In the genomic region with DNA sequence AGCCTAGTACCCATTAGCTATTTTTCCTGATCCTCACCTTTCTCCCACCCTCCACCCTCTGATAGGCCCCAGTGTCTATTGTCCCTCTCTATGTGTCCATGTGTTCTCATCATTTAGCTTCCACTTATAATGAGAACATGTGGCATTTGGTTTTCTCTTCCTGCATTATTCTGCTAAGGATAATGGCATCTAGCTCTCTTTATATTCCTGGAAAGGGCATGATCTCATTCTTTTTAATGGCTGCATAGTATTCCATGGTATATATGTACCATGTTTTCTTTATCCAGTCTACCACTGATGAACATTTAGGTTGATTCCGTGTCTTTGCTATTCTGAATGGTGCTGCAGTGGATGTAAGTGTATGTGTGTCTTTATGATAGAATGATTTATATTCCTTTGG, we compare ENCODE assay signal across 29 cellular contexts.
"Had no signal": no experiment of that assay in that cellular context is flagged by ENCODE, and none has a peak within 500 bp of the region (broad histone marks: within the 10 kb centered on the region; RNA-seq: fewer than 3 reads in every experiment).

No MANE protein-coding gene starts in this region.

- DNase-seq: stimulated activated CD4-positive, alpha-beta T cell treated with anti-CD3 and anti-CD28 coated beads, Interleukin-2, amount 100 ng/mL, for 48 hours; stimulated activated CD4-positive, alpha-beta T cell treated with anti-CD3 and anti-CD28 coated beads, Interleukin-4, amount 100 ng/mL, for 1 hour; stimulated activated CD4-positive, alpha-beta T cell treated with anti-CD3 and anti-CD28 coated beads, Interleukin-4, amount 100 ng/mL, for 24 hours; stimulated activated CD4-positive, alpha-beta T cell treated with anti-CD3 and anti-CD28 coated beads, Interleukin-4, amount 100 ng/mL, for 4 hours; stimulated activated CD8-positive, alpha-beta memory T cell treated with anti-CD3 and anti-CD28 coated beads, Interleukin-4, amount 100 ng/mL, for 48 hours; stimulated activated naive B cell treated with anti-CD40 and anti-IgM and Interleukin-4, amounts not matched to agents 10 μg/mL and 1 μg/mL and 100 μg/mL, for 72 hours; stimulated activated naive CD4-positive, alpha-beta T cell; stimulated activated naive CD4-positive, alpha-beta T cell treated with Interleukin-2 at 50 U/mL for 16 hours; stimulated activated naive CD8-positive, alpha-beta T cell treated with anti-CD3 and anti-CD28 coated beads, Interleukin-15, amount 100 ng/mL, for 72 hours; stimulated activated naive CD8-positive, alpha-beta T cell treated with anti-CD3 and anti-CD28 coated beads, Interleukin-15, Interleukin-2, amounts not matched to agents 100 U/mL and 50 U/mL, for 24 hours; stomach; substantia nigra; testis; thyroid gland; tibial artery; transverse colon; trophoblast cell; upper lobe of left lung; upper lobe of right lung; uterus had no signal

- H3K4me3 ChIP-seq: stomach, suprapubic skin, testis, thoracic aorta, thyroid gland, tibial artery, tibial nerve, transverse colon, upper lobe of left lung, upper lobe of right lung, uterus, vagina had no signal

- FAIRE-seq: urothelium cell line had no signal

- H3K36me3 Mint-ChIP-seq: stimulated activated effector memory CD8-positive, alpha-beta T cell treated with anti-CD3 and anti-CD28 coated beads, Interleukin-12 subunit alpha, Interleukin-12 subunit beta, amount 100 ng/mL, for 72 hours; stimulated activated memory B cell treated with anti-CD40 and anti-IgM and Interleukin-4, amounts not matched to agents 10 μg/mL and 1 μg/mL and 100 μg/mL, for 72 hours; stimulated activated naive B cell treated with anti-CD40 and anti-IgM and Interleukin-4, amounts not matched to agents 10 μg/mL and 1 μg/mL and 100 μg/mL, for 72 hours; type B pancreatic cell had no signal

- H3K27ac ChIP-seq: stomach, suprapubic skin, testis, thoracic aorta, thyroid gland, tibial artery, tibial nerve, transverse colon, upper lobe of left lung, upper lobe of right lung, uterus, vagina had no signal

- H3K9me3 Mint-ChIP-seq: stimulated activated naive B cell treated with anti-CD40 and anti-IgM and Interleukin-4, amounts not matched to agents 10 μg/mL and 1 μg/mL and 100 μg/mL, for 72 hours had no signal

- H3K4me1 Mint-ChIP-seq: stimulated activated effector memory CD8-positive, alpha-beta T cell treated with anti-CD3 and anti-CD28 coated beads, Interleukin-12 subunit alpha, Interleukin-12 subunit beta, amount 100 ng/mL, for 72 hours; stimulated activated memory B cell treated with anti-CD40 and anti-IgM and Interleukin-4, amounts not matched to agents 10 μg/mL and 1 μg/mL and 100 μg/mL, for 72 hours; stimulated activated naive B cell treated with anti-CD40 and anti-IgM and Interleukin-4, amounts not matched to agents 10 μg/mL and 1 μg/mL and 100 μg/mL, for 72 hours; stimulated activated naive CD8-positive, alpha-beta T cell treated with anti-CD3 and anti-CD28 coated beads, Interleukin-15, amount 100 ng/mL, for 72 hours had no signal

- H3K4me3 Mint-ChIP-seq: stimulated activated effector memory CD8-positive, alpha-beta T cell treated with anti-CD3 and anti-CD28 coated beads, Interleukin-12 subunit alpha, Interleukin-12 subunit beta, amount 100 ng/mL, for 72 hours; stimulated activated memory B cell treated with anti-CD40 and anti-IgM and Interleukin-4, amounts not matched to agents 10 μg/mL and 1 μg/mL and 100 μg/mL, for 72 hours; stimulated activated naive B cell treated with anti-CD40 and anti-IgM and Interleukin-4, amounts not matched to agents 10 μg/mL and 1 μg/mL and 100 μg/mL, for 72 hours; stimulated activated naive CD8-positive, alpha-beta T cell treated with anti-CD3 and anti-CD28 coated beads, Interleukin-15, amount 100 ng/mL, for 72 hours; stimulated activated naive CD8-positive, alpha-beta T cell treated with anti-CD3 and anti-CD28 coated beads, Interleukin-15, Interleukin-2, amounts not matched to agents 100 ng/mL and 50 ng/mL, for 24 hours; type B pancreatic cell had no signal

- ATAC-seq: stimulated activated effector memory CD8-positive, alpha-beta T cell treated with anti-CD3 and anti-CD28 coated beads, Interleukin-12 subunit alpha, Interleukin-12 subunit beta, amount 100 ng/mL, for 72 hours; stimulated activated memory B cell treated with anti-CD40 and anti-IgM and Interleukin-4, amounts not matched to agents 10 μg/mL and 1 μg/mL and 100 μg/mL, for 72 hours; stimulated activated naive B cell treated with anti-CD40 and anti-IgM and Interleukin-4, amounts not matched to agents 10 μg/mL and 1 μg/mL and 100 μg/mL, for 72 hours; stimulated activated naive CD8-positive, alpha-beta T cell treated with anti-CD3 and anti-CD28 coated beads, Interleukin-15, amount 100 ng/mL, for 72 hours; stimulated activated naive CD8-positive, alpha-beta T cell treated with anti-CD3 and anti-CD28 coated beads, Interleukin-15, Interleukin-2, amounts not matched to agents 100 U/mL and 50 U/mL, for 24 hours; upper lobe of right lung had no signal

- H3K27ac Mint-ChIP-seq: stimulated activated effector memory CD8-positive, alpha-beta T cell treated with anti-CD3 and anti-CD28 coated beads, Interleukin-12 subunit alpha, Interleukin-12 subunit beta, amount 100 ng/mL, for 72 hours; stimulated activated memory B cell treated with anti-CD40 and anti-IgM and Interleukin-4, amounts not matched to agents 10 μg/mL and 1 μg/mL and 100 μg/mL, for 72 hours; stimulated activated naive B cell treated with anti-CD40 and anti-IgM and Interleukin-4, amounts not matched to agents 10 μg/mL and 1 μg/mL and 100 μg/mL, for 72 hours; stimulated activated naive CD8-positive, alpha-beta T cell treated with anti-CD3 and anti-CD28 coated beads, Interleukin-15, amount 100 ng/mL, for 72 hours; stimulated activated naive CD8-positive, alpha-beta T cell treated with anti-CD3 and anti-CD28 coated beads, Interleukin-15, Interleukin-2, amounts not matched to agents 100 ng/mL and 50 ng/mL, for 24 hours; type B pancreatic cell had no signal

- H3K36me3 ChIP-seq: stomach, suprapubic skin, thoracic aorta, thyroid gland, tibial artery, tibial nerve, transverse colon, upper lobe of left lung, upper lobe of right lung, uterus, vagina had no signal

- H3K4me1 ChIP-seq: stomach, suprapubic skin, testis, thyroid gland, tibial artery, tibial nerve, transverse colon, upper lobe of left lung, upper lobe of right lung, uterus, vagina had no signal

- H3K27me3 Mint-ChIP-seq: type B pancreatic cell had no signal

- H3K27me3 ChIP-seq: suprapubic skin, testis, thyroid gland, tibial artery, tibial nerve, transverse colon, upper lobe of left lung, upper lobe of right lung, uterus, vagina had no signal

- H3K9me3 ChIP-seq: stomach, suprapubic skin, testis, thoracic aorta, thyroid gland, tibial artery, tibial nerve, transverse colon, upper lobe of left lung, upper lobe of right lung, uterus, vagina had no signal
